In genomic region chr15:72781621-72782020, GRCh38 we compare ENCODE assay signal across 11 cellular contexts. TPM values are rescaled to one million over a fixed set of nuclear protein-coding genes. Genes with fewer than 3 reads are reported as not detected.
DNase-seq lines count a peak whose midpoint lies in the region; ATAC-seq and TF ChIP-seq lines count a peak whose summit lies in the region.
"Had no signal": no experiment of that assay in that cellular context is flagged by ENCODE, and none has a peak within 500 bp of the region (broad histone marks: within the 10 kb centered on the region; RNA-seq: fewer than 3 reads in every experiment).

No MANE protein-coding gene starts in this region.

- no peak overlapping the region for H3K9ac ChIP-seq in HUES6 (ENCODE audit: low read length)

- H3K27ac Mint-ChIP-seq in CD8-positive, alpha-beta T cell, result peak overlapping the region; percentile 35
- H3K27ac Mint-ChIP-seq in activated naive CD8-positive, alpha-beta T cell treated with anti-CD3 and anti-CD28 coated beads for 36 hours, result no peak overlapping the region
- H3K27ac Mint-ChIP-seq in nephron, result peak overlapping the region in 1 of 3 experiments; percentile 17

- H3K9me3 Mint-ChIP-seq in CD8-positive, alpha-beta T cell, result no peaks in the 10 kb centered on the region
- no peaks in the 10 kb centered on the region for H3K9me3 Mint-ChIP-seq in activated naive CD8-positive, alpha-beta T cell treated with anti-CD3 and anti-CD28 coated beads for 36 hours
- H3K9me3 Mint-ChIP-seq in nephron, result no peaks in the 10 kb centered on the region

- no peaks in the 10 kb centered on the region for H3K9me3 ChIP-seq in CD8-positive, alpha-beta T cell (ENCODE audit: low read length)
- no peaks in the 10 kb centered on the region for H3K9me3 ChIP-seq in HUES6 (ENCODE audit: control insufficient read depth, insufficient read depth, low read depth, low read length)

- H3K36me3 ChIP-seq in CD8-positive, alpha-beta T cell (ENCODE audit: insufficient read depth, low read length), result no peaks in the 10 kb centered on the region
- 0 out of 2 replicates have a peak, but pooled peaks cover 10% of the 10 kb centered on the region for H3K36me3 ChIP-seq in HUES6 (ENCODE audit: control insufficient read depth, insufficient read depth, low read length)

- no peak for ATAC-seq in CD8-positive, alpha-beta T cell

- intact Hi-C loops in CD8-positive, alpha-beta T cell (cut with DNase I, micrococcal nuclease), result loop anchor here (2.0 to 10.0 kb wide), 8 partner anchors 271 to 851 kb away; partner anchors contain the start of genes HEXA (in 2 of the 2), NPTN (in 2 of the 2), MYO9A (in 1 of the 2) and NEO1 (in 1 of the 2)

- H3K36me3 Mint-ChIP-seq in CD8-positive, alpha-beta T cell, result peaks cover 52% of the 10 kb centered on the region
- peaks cover 45% of the 10 kb centered on the region for H3K36me3 Mint-ChIP-seq in activated naive CD8-positive, alpha-beta T cell treated with anti-CD3 and anti-CD28 coated beads for 36 hours
- H3K36me3 Mint-ChIP-seq in nephron (ENCODE audit: low read depth), result peaks cover 7% of the 10 kb centered on the region

- DNase-seq in CD8-positive, alpha-beta T cell, result no peak
- no peak for DNase-seq in activated naive CD8-positive, alpha-beta T cell treated with anti-CD3 and anti-CD28 coated beads for 36 hours
- no peak for DNase-seq in NCI-H526 treated with DMSO at 0.1 percent for 48 hours (lab: John Stamatoyannopoulos, UW)
- no peak for DNase-seq in RWPE1 (ENCODE audit: low spot score)
- DNase-seq in hepatic stellate cell (ENCODE audit: low spot score), result no peak
- no peak for DNase-seq in NCI-H2171 (lab: John Stamatoyannopoulos, UW)
- DNase-seq: NCI-H1105 treated with DMSO at 0.1 percent for 48 hours, OCI-M1, substantia nigra had no signal

- POLR2A ChIA-PET in CD8-positive, alpha-beta T cell (lab: Charles Lee), result no interaction called here
- POLR2A ChIA-PET in RWPE1 (lab: Yijun Ruan, JAX; ENCODE audit: low non-redundant PET), result no interaction called here

- H3K4me1 ChIP-seq in CD8-positive, alpha-beta T cell (ENCODE audit: insufficient read depth, low read length), result peaks cover 45% of the 10 kb centered on the region
- H3K4me1 ChIP-seq in HUES6 (ENCODE audit: control insufficient read depth, insufficient read depth, low read length), result peaks cover 8% of the 10 kb centered on the region

- H3K27me3 Mint-ChIP-seq in CD8-positive, alpha-beta T cell (ENCODE audit: low read depth), result no peaks in the 10 kb centered on the region
- no peaks in the 10 kb centered on the region for H3K27me3 Mint-ChIP-seq in activated naive CD8-positive, alpha-beta T cell treated with anti-CD3 and anti-CD28 coated beads for 36 hours
- H3K27me3 Mint-ChIP-seq in nephron (ENCODE audit: low read depth), result no peaks in the 10 kb centered on the region

- CTCF ChIA-PET in CD8-positive, alpha-beta T cell (lab: Charles Lee), result no interaction called here
- CTCF ChIA-PET in RWPE1 (lab: Yijun Ruan, JAX), result no interaction called here

- H3K27me3 ChIP-seq in CD8-positive, alpha-beta T cell (ENCODE audit: insufficient read depth, low read length), result no peaks in the 10 kb centered on the region
- no peaks in the 10 kb centered on the region for H3K27me3 ChIP-seq in HUES6 (ENCODE audit: control insufficient read depth, insufficient read depth, low read length)

- H3K4me3 ChIP-seq in CD8-positive, alpha-beta T cell (ENCODE audit: low read depth, low read length), result no peak overlapping the region
- H3K4me3 ChIP-seq in HUES6 (ENCODE audit: low read depth, low read length), result peak overlapping the region; percentile 83

- peak overlapping the region; percentile 54 for H3K4me3 Mint-ChIP-seq in CD8-positive, alpha-beta T cell
- peak overlapping the region; percentile 92 for H3K4me3 Mint-ChIP-seq in activated naive CD8-positive, alpha-beta T cell treated with anti-CD3 and anti-CD28 coated beads for 36 hours
- H3K4me3 Mint-ChIP-seq in nephron, result peak overlapping the region; percentile 69 to 82 (median 78)

- no peak overlapping the region for H3K27ac ChIP-seq in CD8-positive, alpha-beta T cell (ENCODE audit: low read depth, low read length)
- H3K27ac ChIP-seq in HUES6 (ENCODE audit: low read depth, low read length) (no peak overlapping the region), RWPE1 (no peak overlapping the region)

- peaks cover 63% of the 10 kb centered on the region for H3K4me1 Mint-ChIP-seq in CD8-positive, alpha-beta T cell (ENCODE audit: low read depth)
- H3K4me1 Mint-ChIP-seq in activated naive CD8-positive, alpha-beta T cell treated with anti-CD3 and anti-CD28 coated beads for 36 hours, result peaks cover 41% of the 10 kb centered on the region
- peaks cover 17% of the 10 kb centered on the region for H3K4me1 Mint-ChIP-seq in nephron

- no peak for TF ChIP-seq CTCF in CD8-positive, alpha-beta T cell (IDR thresholded peaks at IDR 0.05)
- TF ChIP-seq CTCF in nephron (IDR thresholded peaks at IDR 0.05; ENCODE audit: unreplicated experiment in 3 of 3) (no peak), RWPE1 (conservative IDR thresholded peaks at IDR 0.05; ENCODE audit: low read depth) (no peak)

RNA-seq across cellular contexts. Expression of gene ADPGK, which starts 1.9 kb away (rescaled TPM):
- total RNA-seq in CD8-positive, alpha-beta T cell, result 100 to 1,000 TPM; 113 to 120 TPM
- 10 to 100 TPM; 66.0 to 69.9 TPM for total RNA-seq in activated naive CD8-positive, alpha-beta T cell treated with anti-CD3 and anti-CD28 coated beads for 36 hours
